Comparison of ENCODE assay signal across 26 cellular contexts in genomic region chr2:187272255-187272654, GRCh38.
DNase-seq lines count a peak whose midpoint lies in the region; ATAC-seq, FAIRE-seq and TF ChIP-seq lines count a peak whose summit lies in the region.
"Had no signal": no experiment of that assay in that cellular context is flagged by ENCODE, and none has a peak within 500 bp of the region (broad histone marks: within the 10 kb centered on the region; RNA-seq: fewer than 3 reads in every experiment).

No MANE protein-coding gene starts in this region.

- H3K79me2 ChIP-seq in GM23338 (replicated peaks; ENCODE audit: insufficient read depth): no peaks in the 10 kb centered on the region
- H3K79me2 ChIP-seq in GM12878 (ENCODE audit: control insufficient read depth, insufficient read depth, low read length): no peaks in the 10 kb centered on the region

- H3K27me3 ChIP-seq in GM23338 (ENCODE audit: insufficient read depth): no peaks in the 10 kb centered on the region
- no peaks in the 10 kb centered on the region for H3K27me3 ChIP-seq in GM12878 (replicated peaks in 1 of 2; ENCODE audit: control insufficient read depth in 2 of 2, insufficient read depth in 2 of 2, low read length in 1 of 2)
- H3K27me3 ChIP-seq: BE2C; BLaER1 treated with 17β-estradiol and CSF1 and Interleukin-3, amounts not matched to agents 10 nM and 100 nM had no signal

- RAD21 ChIA-PET in GM12878 (lab: Charles Lee; ENCODE audit: unreplicated experiment): no interaction called here

- BruUV-seq in GM12878 (replicated peaks; lab: Mats Ljungman, UMichigan): no TSS peak

- TF ChIP-seq POLR2A in GM12878 (IDR thresholded peaks at IDR 0.05; ENCODE audit: low read depth, low read length): no peak

- TF ChIP-seq CTCF in GM23338 (conservative IDR thresholded peaks at IDR 0.05; ENCODE audit: low read depth in 2 of 2) (no peak), GM12878 (IDR thresholded peaks at IDR 0.05 in 2 of 3, conservative IDR thresholded peaks at IDR 0.05 in 1 of 3; ENCODE audit: control insufficient read depth in 2 of 3, extremely low read depth in 1 of 3, insufficient read depth in 1 of 3, low read depth in 3 of 3, low read length in 3 of 3) (no peak)

- no peak overlapping the region for H3K27ac Mint-ChIP-seq in GM23338
- H3K27ac Mint-ChIP-seq: CD14-positive monocyte; CD4-positive, alpha-beta T cell; CD8-positive, alpha-beta memory T cell had no signal

- POLR2A ChIA-PET in GM12878 (lab: Charles Lee): no interaction called here

- H3K27me3 Mint-ChIP-seq in GM23338 (ENCODE audit: insufficient read depth, low read depth, poor library complexity): no peaks in the 10 kb centered on the region
- H3K27me3 Mint-ChIP-seq: CD4-positive, alpha-beta T cell had no signal

- H3K36me3 ChIP-seq in GM23338 (ENCODE audit: insufficient read depth): no peaks in the 10 kb centered on the region
- no peaks in the 10 kb centered on the region for H3K36me3 ChIP-seq in GM12878 (ENCODE audit: control insufficient read depth in 2 of 2, insufficient read depth in 2 of 2, low read length in 1 of 2)
- H3K36me3 ChIP-seq: BE2C; BLaER1 treated with 17β-estradiol and CSF1 and Interleukin-3, amounts not matched to agents 10 nM and 100 nM; HAP-1 had no signal

- TF ChIP-seq EP300 in GM12878 (IDR thresholded peaks at IDR 0.05; ENCODE audit: borderline replicate concordance in 1 of 2, control insufficient read depth in 1 of 2, low read depth in 2 of 2, low read length in 2 of 2): no peak

- no peak overlapping the region for H3K4me3 Mint-ChIP-seq in GM23338
- H3K4me3 Mint-ChIP-seq: CD14-positive monocyte; CD4-positive, alpha-beta T cell; CD8-positive, alpha-beta memory T cell had no signal

- H3K4me1 ChIP-seq in GM23338 (ENCODE audit: insufficient read depth) (no peaks in the 10 kb centered on the region), GM12878 (ENCODE audit: control insufficient read depth, insufficient read depth, low read length) (no peaks in the 10 kb centered on the region)
- H3K4me1 ChIP-seq: A549; BE2C; BLaER1 treated with 17β-estradiol and CSF1 and Interleukin-3, amounts not matched to agents 10 nM and 100 nM; HAP-1 had no signal

- no peaks in the 10 kb centered on the region for H3K9me3 Mint-ChIP-seq in GM23338
- H3K9me3 Mint-ChIP-seq: CD4-positive, alpha-beta T cell had no signal

- CTCF ChIA-PET in GM12878 (lab: Yijun Ruan, JAX): no interaction called here

- in situ Hi-C loops in GM12878 (cut with MboI): no loop called here

- TF ChIP-seq RAD21 in GM12878 (IDR thresholded peaks at IDR 0.05; ENCODE audit: insufficient read depth, low read depth, low read length): no peak

- H3K4me3 ChIP-seq in GM23338 (no peak overlapping the region), GM12878 (no peak overlapping the region)
- H3K4me3 ChIP-seq: A549; BLaER1 treated with 17β-estradiol and CSF1 and Interleukin-3, amounts not matched to agents 10 nM and 100 nM; GM23248; HAP-1 had no signal

- DNase-seq in GM23338 (ENCODE audit: low spot score) (no peak), GM12878 (ENCODE audit: low read depth, low spot score) (no peak), SW480 (ENCODE audit: low spot score) (no peak), HCEC 1CT (no peak), left ventricle myocardium superior (no peak)
- DNase-seq: ACHN; AML-193; BE2C; CD4-positive, alpha-beta T cell; CD8-positive, alpha-beta memory T cell; DMS 273 treated with DMSO at 0.1 percent for 48 hours; DMS79; EL; GF-D8; GM23248 had no signal

- H3K27ac ChIP-seq in GM23338 (ENCODE audit: low read depth) (no peak overlapping the region), GM12878 (ENCODE audit: control insufficient read depth, insufficient read depth) (no peak overlapping the region)
- H3K27ac ChIP-seq: 22Rv1; A549; BLaER1 treated with 17β-estradiol and CSF1 and Interleukin-3, amounts not matched to agents 10 nM and 100 nM; GM23248 had no signal

- H3K9me2 ChIP-seq in GM23338 (ENCODE audit: insufficient read depth): no peaks in the 10 kb centered on the region

- H3K36me3 Mint-ChIP-seq in GM23338 (ENCODE audit: low read depth): peaks cover 2% of the 10 kb centered on the region; the same call in 1 of the 3 replicates
- H3K36me3 Mint-ChIP-seq: CD14-positive monocyte; CD8-positive, alpha-beta memory T cell had no signal

- H3K9me3 ChIP-seq in GM12878 (replicated peaks; ENCODE audit: control insufficient read depth, insufficient read depth, low read length): no peaks in the 10 kb centered on the region
- H3K9me3 ChIP-seq: A549; BE2C; BLaER1 treated with 17β-estradiol and CSF1 and Interleukin-3, amounts not matched to agents 10 nM and 100 nM; HAP-1 had no signal

- H3K4me2 ChIP-seq in GM23338 (no peak overlapping the region), GM12878 (ENCODE audit: control insufficient read depth, insufficient read depth) (no peak overlapping the region)
- H3K4me2 ChIP-seq: A549; BLaER1 treated with 17β-estradiol and CSF1 and Interleukin-3, amounts not matched to agents 10 nM and 100 nM had no signal

- FAIRE-seq in A204.1 (lab: Jason Lieb, UNC) (peak; percentile 30), GM12878 (lab: Jason Lieb, UNC) (no peak), endometrium (lab: Jason Lieb, UNC) (peak; percentile 26)
- FAIRE-seq: A549, D721Med, GM12892, GM19239, H54 had no signal

- no peaks in the 10 kb centered on the region for H4K20me1 ChIP-seq in GM23338 (replicated peaks; ENCODE audit: insufficient read depth)
- H4K20me1 ChIP-seq in GM12878 (ENCODE audit: control insufficient read depth, insufficient read depth): no peaks in the 10 kb centered on the region
- H4K20me1 ChIP-seq: BLaER1 treated with 17β-estradiol and CSF1 and Interleukin-3, amounts not matched to agents 10 nM and 100 nM had no signal

- H2AFZ ChIP-seq in GM23338 (0 out of 2 replicates have a peak overlapping the region, but pooled peaks have one; percentile 14), GM12878 (ENCODE audit: control insufficient read depth, low read depth, low read length) (no peak overlapping the region)
- H2AFZ ChIP-seq: GM23248 had no signal

- H3F3A ChIP-seq in GM23338 (replicated peaks; ENCODE audit: low read depth): no peaks in the 10 kb centered on the region

- ATAC-seq in GM23338: no peak
- ATAC-seq in GM12878: 0 out of 3 replicates have a peak, but pooled peaks have one; percentile 26
- ATAC-seq in left ventricle myocardium superior: no peak
- ATAC-seq: A549 had no signal

- intact Hi-C loops in GM12878 (cut with micrococcal nuclease; ENCODE audit: unreplicated experiment): no loop called here
- intact Hi-C loops in left ventricle myocardium superior (cut with micrococcal nuclease): no loop called here

- H3K4me1 Mint-ChIP-seq in GM23338: peaks cover 12% of the 10 kb centered on the region; the same call in 2 of the 3 replicates
- H3K4me1 Mint-ChIP-seq: CD14-positive monocyte; CD8-positive, alpha-beta memory T cell had no signal

- H3K9ac ChIP-seq in GM12878 (ENCODE audit: control insufficient read depth, insufficient read depth, low read length): no peak overlapping the region
- H3K9ac ChIP-seq: BLaER1 treated with 17β-estradiol and CSF1 and Interleukin-3, amounts not matched to agents 10 nM and 100 nM; GM23248 had no signal

- SMC1A ChIA-PET in GM12878 (lab: Charles Lee; ENCODE audit: uncharacterized antibody, unreplicated experiment): interaction anchor here (1.5 to 1.6 kb wide), 2 partner anchors 8 to 134 kb away, joined by 3 to 4 read pairs; no protein-coding TSS in a partner anchor

TF ChIP-seq in GM23338, 12 proteins besides CTCF, POLR2A, EP300 and RAD21:
- TF ChIP-seq JUNB (IDR thresholded peaks at IDR 0.05; ENCODE audit: unreplicated experiment): no peak

TF ChIP-seq in GM12878, 131 proteins besides CTCF, POLR2A, EP300 and RAD21:
- TF ChIP-seq BACH1 (IDR thresholded peaks at IDR 0.05; ENCODE audit: borderline replicate concordance) (no peak), JUNB (IDR thresholded peaks at IDR 0.05) (peak; percentile 34; the same call in 1 of the 2 replicates), ZBED1 (IDR thresholded peaks at IDR 0.05; ENCODE audit: borderline replicate concordance) (no peak)
TF ChIP-seq in GM12878: peak in this region for 1.
